8 cellular contexts compared by ENCODE assay signal in the genomic region with DNA sequence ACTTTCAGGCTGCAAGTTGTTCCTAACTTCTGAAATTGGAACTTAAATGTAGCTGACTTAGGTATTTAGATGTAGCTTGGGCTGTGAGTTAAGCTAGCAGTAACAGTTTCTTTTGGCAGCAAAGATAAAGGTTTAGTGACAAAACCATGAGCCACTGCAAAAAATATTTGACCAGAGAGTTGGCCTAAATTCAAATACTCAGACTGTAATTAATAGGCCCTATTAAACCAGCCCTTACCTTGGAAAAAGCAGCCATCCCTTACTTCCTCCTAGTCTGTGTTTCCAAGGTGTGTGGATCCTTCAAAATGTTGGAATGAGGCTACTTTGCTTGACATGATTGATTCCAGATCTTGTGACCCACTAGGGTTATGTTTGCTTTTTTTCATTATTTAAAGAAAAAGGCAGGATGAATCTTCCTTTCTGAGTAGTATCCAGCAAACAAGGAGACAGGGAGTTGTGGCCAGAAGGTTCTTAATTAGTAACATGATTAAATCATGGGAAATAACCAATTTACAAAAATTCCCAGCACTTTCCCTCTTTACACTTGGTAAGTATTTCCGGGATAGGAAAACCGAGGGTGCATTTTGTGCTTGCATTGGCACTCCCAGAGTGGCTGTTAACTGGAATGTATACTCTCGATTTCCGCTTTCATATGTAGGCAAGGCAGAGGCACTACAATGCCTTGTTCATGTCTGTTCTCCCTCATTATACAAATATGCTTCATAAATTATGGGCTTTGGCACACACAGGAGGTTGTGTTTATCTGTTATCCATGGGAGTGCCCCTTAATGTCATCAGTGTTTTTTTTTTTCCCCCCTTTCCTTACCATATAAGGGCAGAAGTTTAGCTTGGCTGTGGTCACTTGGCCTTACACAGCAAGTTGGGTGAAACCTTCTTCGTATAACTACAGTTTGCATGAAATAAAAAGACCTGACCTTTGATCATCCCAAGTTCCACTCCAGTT. TPM values are rescaled to one million over a fixed set of nuclear protein-coding genes. Genes with fewer than 3 reads are reported as not detected.
DNase-seq lines count a peak whose midpoint lies in the region; ATAC-seq, FAIRE-seq and TF ChIP-seq lines count a peak whose summit lies in the region.

No MANE protein-coding gene starts in this region.

- peak overlapping the region; percentile 92 for H3K4me2 ChIP-seq in astrocyte (ENCODE audit: low read length)

- H3K27ac ChIP-seq in astrocyte (ENCODE audit: low read depth, low read length), result peak overlapping the region; percentile 92
- peak overlapping the region; percentile 15 to 82 for H3K27ac ChIP-seq in lung (ENCODE audit: low read depth in 1 of 2, low read length in 1 of 2)

- H2AFZ ChIP-seq in astrocyte (ENCODE audit: low read depth, low read length), result no peak overlapping the region

- no peak for TF ChIP-seq POLR2A in GM12892 (IDR thresholded peaks at IDR 0.05; ENCODE audit: low read depth, low read length)

- ATAC-seq in lung (ENCODE audit: insufficient read depth, low FRiP score), result no peak

- peaks cover 25% of the 10 kb centered on the region for H3K36me3 Mint-ChIP-seq in astrocyte (ENCODE audit: low read depth, unreplicated experiment)

- peaks cover 75% of the 10 kb centered on the region for H3K36me3 ChIP-seq in astrocyte (ENCODE audit: insufficient read depth, low read length)
- peaks cover 0 to 8% of the 10 kb centered on the region in 2 donors for H3K36me3 ChIP-seq in lung (ENCODE audit: control insufficient read depth in 2 of 2, insufficient read depth in 2 of 2, low read length in 2 of 2)

- H3K4me3 Mint-ChIP-seq in astrocyte (ENCODE audit: unreplicated experiment), result peak overlapping the region; percentile 84

- no peaks in the 10 kb centered on the region for H3K27me3 Mint-ChIP-seq in astrocyte (ENCODE audit: low read depth, unreplicated experiment)

- H3K9me3 ChIP-seq in astrocyte (ENCODE audit: insufficient read depth, low read depth, low read length) (no peaks in the 10 kb centered on the region), lung (ENCODE audit: control insufficient read depth in 2 of 2, insufficient read depth in 1 of 2, low read length in 1 of 2) (no peaks in the 10 kb centered on the region)

- H3K79me2 ChIP-seq in astrocyte (ENCODE audit: insufficient read depth, low read length), result peaks cover 92% of the 10 kb centered on the region

- peak overlapping the region; percentile 99 for H3K4me3 ChIP-seq in astrocyte (ENCODE audit: insufficient read depth, low read depth, low read length)
- no peak overlapping the region for H3K4me3 ChIP-seq in lung

- WGBS in lung, 2 donors, result 43 to 73% methylated on average over 5 of the region's 5 CpGs

- H3K27me3 ChIP-seq in astrocyte (ENCODE audit: insufficient read depth, low read length) (no peaks in the 10 kb centered on the region), lung (ENCODE audit: control insufficient read depth, insufficient read depth) (no peaks in the 10 kb centered on the region)

- H3K4me1 ChIP-seq in astrocyte (ENCODE audit: insufficient read depth, low read length), result peaks cover 76% of the 10 kb centered on the region
- H3K4me1 ChIP-seq in lung (ENCODE audit: control insufficient read depth in 2 of 2, insufficient read depth in 2 of 2, low read length in 2 of 2), result peaks cover 9 to 20% of the 10 kb centered on the region in 2 donors

- H3K4me1 Mint-ChIP-seq in astrocyte (ENCODE audit: low read depth, unreplicated experiment), result peaks cover 41% of the 10 kb centered on the region

- TF ChIP-seq CTCF in astrocyte (IDR thresholded peaks at IDR 0.05; ENCODE audit: insufficient read depth, low read depth, low read length) (no peak), lung (IDR thresholded peaks at IDR 0.05; ENCODE audit: control extremely low read depth, extremely low read depth) (no peak), GM13977 (IDR thresholded peaks at IDR 0.05; ENCODE audit: extremely low read depth, insufficient read depth, missing control alignments) (no peak)

- peak overlapping the region; percentile 86 for H3K27ac Mint-ChIP-seq in astrocyte (ENCODE audit: unreplicated experiment)

- H3K9ac ChIP-seq in astrocyte (ENCODE audit: low read length), result peak overlapping the region; percentile 100

- DNase-seq in ACHN, result peak; percentile 34
- peak; percentile 93 for DNase-seq in LoVo (ENCODE audit: low spot score)
- peak; percentile 81 for DNase-seq in astrocyte (ENCODE audit: low read depth)
- DNase-seq in lung (ENCODE audit: low spot score), result no peak
- DNase-seq in GM13977 (ENCODE audit: low spot score), result no peak
- DNase-seq in T-helper 1 cell, result no peak
- no peak for DNase-seq in GM12892 (ENCODE audit: insufficient read length)
- DNase-seq in cerebellar cortex (ENCODE audit: low spot score), result no peak

- no peaks in the 10 kb centered on the region for H3K9me3 Mint-ChIP-seq in astrocyte (ENCODE audit: unreplicated experiment)

- H4K20me1 ChIP-seq in astrocyte (ENCODE audit: insufficient read depth, low read length), result peaks cover 95% of the 10 kb centered on the region

- FAIRE-seq in astrocyte (lab: Jason Lieb, UNC) (no peak), GM12892 (lab: Jason Lieb, UNC) (no peak)

- in situ Hi-C loops in ACHN (cut with HindIII; ENCODE audit: low pct_ligation_motif_present, low pct_unique_long_range_greater_than_20kb, low sequenced_read_pairs) (no loop called here), GM13977 (cut with MboI; ENCODE audit: low pct_unique_long_range_greater_than_20kb, low sequenced_read_pairs, unreplicated experiment) (no loop called here)

RNA-seq across cellular contexts. Expression of gene TPM1, which starts 8.5 kb away (rescaled TPM):
- 2,922 and 3,062 TPM in 2 replicates for total RNA-seq in astrocyte
- total RNA-seq in lung, result 100 to 1,000 TPM; 191 to 469 TPM
- 100 to 1,000 TPM; 118 to 194 TPM for polyA plus RNA-seq in lung
- 1.4 TPM for polyA plus RNA-seq in GM12892 (2012; ENCODE audit: missing spikeins)

Comparison
In these comparisons a context has a peak if more than half of its experiments do, and no peak if none do; other contexts are left out.
1. DNase-seq: peak in ACHN (single experiment), LoVo (single experiment) and astrocyte (single experiment); none in lung (single experiment), GM13977 (single experiment), T-helper 1 cell (0 of 5), GM12892 (single experiment) and cerebellar cortex (single experiment).